ENCODE assay signal across 29 cellular contexts in the genomic region with DNA sequence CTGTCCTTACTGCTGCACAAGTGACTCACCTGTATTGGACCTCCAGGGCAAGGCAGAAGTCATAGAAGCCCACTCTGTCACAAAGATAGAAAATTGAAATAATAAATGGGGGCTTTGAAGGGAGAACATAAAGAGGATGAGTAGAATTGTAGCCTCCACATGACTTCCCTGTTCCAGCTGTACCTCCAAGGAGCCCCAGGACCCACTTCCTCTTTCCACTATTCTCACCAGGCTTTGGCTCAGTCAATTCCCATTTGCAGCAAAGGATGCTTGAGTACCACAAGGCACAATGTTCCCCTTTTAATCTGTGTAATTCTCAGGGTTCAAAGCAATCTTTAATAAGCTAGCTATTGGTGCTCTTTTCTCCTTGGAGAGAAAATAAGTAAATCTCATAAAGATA.
"Had no signal": no experiment of that assay in that cellular context is flagged by ENCODE, and none has a peak within 500 bp of the region (broad histone marks: within the 10 kb centered on the region; RNA-seq: fewer than 3 reads in every experiment).

No MANE protein-coding gene starts in this region.

- ATAC-seq: activated T-cell treated with anti-CD3 and anti-CD28 coated beads, Interleukin-2, amount 50 U/mL, for 72 hours; esophagus mucosa; WTC11 had no signal

- H3K4me3 ChIP-seq: coronary artery, dorsolateral prefrontal cortex had no signal

- DNase-seq: activated CD4-positive, alpha-beta memory T cell treated with anti-CD3 and anti-CD28 coated beads, Interleukin-2, amount 10 ng/mL, durations not matched to agents 7 days and 5 days; activated CD4-positive, alpha-beta T cell treated with anti-CD3 and anti-CD28 coated beads for 1 hour; activated CD4-positive, alpha-beta T cell treated with anti-CD3 and anti-CD28 coated beads for 4 hours; activated CD4-positive, alpha-beta T cell treated with anti-CD3 and anti-CD28 coated beads, Interleukin-2, amount 10 ng/mL, durations not matched to agents 7 days and 5 days; activated CD4-positive, alpha-beta T cell treated with anti-CD3 and anti-CD28 coated beads, Interleukin-2, amount 50 U/mL, for 4 hours; activated CD8-positive, alpha-beta memory T cell treated with anti-CD3 and anti-CD28 coated beads, Interleukin-2, amount 50 U/mL, for 48 hours; activated gamma-delta T cell; activated naive CD4-positive, alpha-beta T cell; activated naive CD4-positive, alpha-beta T cell treated with anti-CD3 and anti-CD28 coated beads, Interleukin-2, amount 50 U/mL, for 16 hours; activated T-cell treated with anti-CD3 and anti-CD28 coated beads for 4 hours; activated T-cell treated with anti-CD3 and anti-CD28 coated beads, Interleukin-2, amount 50 U/mL, for 24 hours; activated T-cell treated with anti-CD3 and anti-CD28 coated beads, Interleukin-2, amount 50 U/mL, for 72 hours; amniotic stem cell; anterior cingulate cortex; brain microvascular endothelial cell; dorsolateral prefrontal cortex; effector memory CD4-positive, alpha-beta T cell; endodermal cell; foreskin fibroblast; head of caudate nucleus; hippocampal formation had no signal

- H3K27ac ChIP-seq: brain microvascular endothelial cell, coronary artery, dorsolateral prefrontal cortex, VCaP had no signal

- H3K27me3 ChIP-seq: brain microvascular endothelial cell had no signal

- FAIRE-seq: astrocyte, bronchial epithelial cell, frontal cortex, TTC549 had no signal

- H3K36me3 ChIP-seq: brain microvascular endothelial cell had no signal
